Comparison of ENCODE assay signal across 28 cellular contexts in the genomic region with DNA sequence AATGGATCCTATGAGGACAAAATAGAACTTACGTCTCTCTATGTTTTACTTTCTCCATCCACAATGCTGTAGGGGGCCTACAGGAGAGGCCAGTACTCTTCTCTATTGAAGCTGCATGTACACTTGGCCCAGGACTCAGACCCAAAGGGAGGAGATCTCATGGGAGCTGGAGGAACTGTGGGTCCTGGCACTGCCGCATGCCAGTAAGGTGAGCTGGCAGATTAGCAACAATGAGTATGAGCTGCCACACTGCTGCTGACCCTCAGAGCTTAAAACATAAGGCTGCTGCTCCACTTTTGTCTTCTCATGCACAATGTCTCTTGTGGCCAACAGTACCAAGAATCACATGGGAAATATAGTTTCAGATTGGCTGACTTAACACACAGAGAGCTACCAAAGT. TPM values are rescaled to one million over a fixed set of nuclear protein-coding genes. Genes with fewer than 3 reads are reported as not detected.
DNase-seq lines count a peak whose midpoint lies in the region; ATAC-seq and TF ChIP-seq lines count a peak whose summit lies in the region.
"Had no signal": no experiment of that assay in that cellular context is flagged by ENCODE, and none has a peak within 500 bp of the region (broad histone marks: within the 10 kb centered on the region; RNA-seq: fewer than 3 reads in every experiment).

No MANE protein-coding gene starts in this region.

- H3K4me3 ChIP-seq in SJSA1, result no peak overlapping the region
- H3K4me3 ChIP-seq in fibroblast of pulmonary artery (replicated peaks; ENCODE audit: low read depth, low read length), result no peak overlapping the region
- no peak overlapping the region for H3K4me3 ChIP-seq in right atrium auricular region
- H3K4me3 ChIP-seq: A549, esophagus squamous epithelium, left ventricle myocardium inferior had no signal

- peak; percentile 49 for DNase-seq in 8988T
- DNase-seq in HS-27A (ENCODE audit: low read depth), result peak; percentile 73
- peak; percentile 25 to 56 for DNase-seq in SJSA1 (ENCODE audit: low read depth in 1 of 2, low spot score in 2 of 2)
- DNase-seq in fibroblast of pulmonary artery (ENCODE audit: low read depth), result peak; percentile 20
- no peak for DNase-seq in right atrium auricular region (ENCODE audit: low spot score)
- no peak for DNase-seq in HUDEP-2 (lab: John Stamatoyannopoulos, UW; ENCODE audit: unreplicated experiment in 76 of 76)
- DNase-seq: activated CD4-positive, alpha-beta T cell treated with anti-CD3 and anti-CD28 coated beads, Interleukin-2, amount 10 ng/mL, durations not matched to agents 24 days and 14 days; activated CD8-positive, alpha-beta memory T cell treated with anti-CD3 and anti-CD28 coated beads, Interleukin-2, amount 10 ng/mL, durations not matched to agents 7 days and 5 days; COR-L47; DND-41; effector CD4-positive, alpha-beta T cell; esophagus squamous epithelium; head of caudate nucleus; KBM-7; left ventricle myocardium inferior; MV-4-11; natural killer cell; NCI-H187; NCI-H2227 treated with DMSO at 0.1 percent for 48 hours; OCI-M1; right cardiac atrium; SHP77 treated with DMSO at 0.1 percent for 48 hours; stimulated activated naive CD8-positive, alpha-beta T cell treated with anti-CD3 and anti-CD28 coated beads, Interleukin-15, amount 100 ng/mL, for 72 hours; T-helper 1 cell had no signal

- H3K36me3 ChIP-seq in SJSA1, result no peaks in the 10 kb centered on the region
- H3K36me3 ChIP-seq in right atrium auricular region, result no peaks in the 10 kb centered on the region
- H3K36me3 ChIP-seq: esophagus squamous epithelium, left ventricle myocardium inferior had no signal

- TF ChIP-seq CTCF in fibroblast of pulmonary artery (IDR thresholded peaks at IDR 0.05; ENCODE audit: low read length, missing control alignments) (no peak), right atrium auricular region (IDR thresholded peaks at IDR 0.05) (no peak)

- no peaks in the 10 kb centered on the region for H3K9me3 ChIP-seq in SJSA1 (replicated peaks)
- H3K9me3 ChIP-seq in right atrium auricular region, result no peaks in the 10 kb centered on the region
- H3K9me3 ChIP-seq: A549, esophagus squamous epithelium, left ventricle myocardium inferior had no signal

- H3K4me1 ChIP-seq in SJSA1 (replicated peaks), result peaks cover 20% of the 10 kb centered on the region
- no peaks in the 10 kb centered on the region for H3K4me1 ChIP-seq in right atrium auricular region
- H3K4me1 ChIP-seq: A549, esophagus squamous epithelium, left ventricle myocardium inferior had no signal

- H3K27me3 ChIP-seq in SJSA1 (replicated peaks) (no peaks in the 10 kb centered on the region), right atrium auricular region (no peaks in the 10 kb centered on the region)
- H3K27me3 ChIP-seq: esophagus squamous epithelium had no signal

- no peak for ATAC-seq in GM19467 (IDR thresholded peaks at IDR 0.05; ENCODE audit: unreplicated experiment)
- ATAC-seq in HG02884 (IDR thresholded peaks at IDR 0.05; ENCODE audit: unreplicated experiment), result no peak
- ATAC-seq: activated CD8-positive, alpha-beta memory T cell treated with anti-CD3 and anti-CD28 coated beads, Interleukin-2, amount 10 ng/mL, durations not matched to agents 7 days and 5 days; activated naive CD4-positive, alpha-beta T cell treated with anti-CD3 and anti-CD28 coated beads, Interleukin-2, amount 50 U/mL, for 72 hours; right cardiac atrium; stimulated activated naive CD8-positive, alpha-beta T cell treated with anti-CD3 and anti-CD28 coated beads, Interleukin-15, amount 100 ng/mL, for 72 hours had no signal

- H3K27ac ChIP-seq in SJSA1 (peak overlapping the region; percentile 35; the same call in 1 of the 2 replicates), right atrium auricular region (no peak overlapping the region)
- H3K27ac ChIP-seq: A549, esophagus squamous epithelium, left ventricle myocardium inferior had no signal

RNA-seq across cellular contexts. Expression of a gene that starts 57.8 kb away (rescaled TPM):
- total RNA-seq in SJSA1 (2014; rRNA removed; shearing (Covaris generic)), result 20.6 and 40.8 TPM in 2 replicates
- 10 to 100 TPM; 35.2 to 40.2 TPM for total RNA-seq in right atrium auricular region

Comparison
In these comparisons a context has a peak if more than half of its experiments do, and no peak if none do; other contexts are left out.
1. DNase-seq: peak in 8988T (single experiment), HS-27A (single experiment), SJSA1 (2 of 2) and fibroblast of pulmonary artery (single experiment); none in right atrium auricular region (single experiment) and HUDEP-2 (0 of 76).